In genomic region chr19:17847538-17848366, GRCh38 we compare ENCODE assay signal across 8 cellular contexts. TPM values are rescaled to one million over a fixed set of nuclear protein-coding genes. Genes with fewer than 3 reads are reported as not detected.
DNase-seq lines count a peak whose midpoint lies in the region; ATAC-seq and TF ChIP-seq lines count a peak whose summit lies in the region.

TSS of gene JAK3 (minus strand) at chr19:17847982. CDS start at chr19:17844417, 3,565 bp downstream.

- TF ChIP-seq CTCF in epithelial cell of proximal tubule (conservative IDR thresholded peaks at IDR 0.05; ENCODE audit: low read depth, low read length), result no peak

- no peaks in the 10 kb centered on the region for H3K36me3 Mint-ChIP-seq in naive B cell

- DNase-seq in Ammon's horn (ENCODE audit: low spot score), result peak; percentile 56
- DNase-seq in NCI-H524 (lab: John Stamatoyannopoulos, UW), result peak; percentile 57 to 71
- DNase-seq in activated T-cell treated with anti-CD3 and anti-CD28 coated beads for 24 hours (ENCODE audit: low read depth), result peak; percentile 86
- no peak for DNase-seq in epithelial cell of proximal tubule (ENCODE audit: low read depth)
- DNase-seq in naive B cell, result peak; percentile 77
- peak; percentile 79 for DNase-seq in stimulated activated CD8-positive, alpha-beta memory T cell treated with anti-CD3 and anti-CD28 coated beads, Interleukin-7, amount 100 ng/mL, for 24 hours (ENCODE audit: low read depth)
- DNase-seq in SIG-M5 (lab: John Stamatoyannopoulos, UW), result no peak

- H3K4me1 Mint-ChIP-seq in naive B cell, result peaks cover 54 to 85% (median 72%) of the 10 kb centered on the region in 3 donors

- ATAC-seq in GM19463 (IDR thresholded peaks at IDR 0.05; ENCODE audit: unreplicated experiment) (peak; percentile 68), naive B cell (ENCODE audit: low read depth in 2 of 2) (peak; percentile 81 to 83)

- H3K27ac Mint-ChIP-seq in naive B cell, result peak within 1 kb of the TSS; percentile 92 to 99 (median 96)

- no peaks in the 10 kb centered on the region for H3K27me3 Mint-ChIP-seq in naive B cell

- no peaks in the 10 kb centered on the region for H3K9me3 Mint-ChIP-seq in naive B cell

- peak within 1 kb of the TSS; percentile 82 to 95 (median 92) for H3K4me3 Mint-ChIP-seq in naive B cell

- H3K4me3 ChIP-seq in epithelial cell of proximal tubule (ENCODE audit: low read depth, low read length), result peak within 1 kb of the TSS; percentile 39

RNA-seq across cellular contexts. Expression of gene JAK3, which starts in this region (rescaled TPM):
- total RNA-seq in epithelial cell of proximal tubule, result 5.3 and 8.0 TPM in 2 replicates
- polyA plus RNA-seq in naive B cell (ENCODE audit: low read depth in 6 of 6), result 10 to 100 TPM; 38.5 to 68.7 (median 56.0) TPM

Comparison
In these comparisons a context has a peak if more than half of its experiments do, and no peak if none do; other contexts are left out.
1. DNase-seq: peak in Ammon's horn (single experiment), NCI-H524 (2 of 2), activated T-cell treated with anti-CD3 and anti-CD28 coated beads for 24 hours (single experiment), naive B cell (single experiment) and stimulated activated CD8-positive, alpha-beta memory T cell treated with anti-CD3 and anti-CD28 coated beads, Interleukin-7, amount 100 ng/mL, for 24 hours (single experiment); none in epithelial cell of proximal tubule (single experiment) and SIG-M5 (single experiment).